ENCODE assay signal across 24 cellular contexts in the genomic region with DNA sequence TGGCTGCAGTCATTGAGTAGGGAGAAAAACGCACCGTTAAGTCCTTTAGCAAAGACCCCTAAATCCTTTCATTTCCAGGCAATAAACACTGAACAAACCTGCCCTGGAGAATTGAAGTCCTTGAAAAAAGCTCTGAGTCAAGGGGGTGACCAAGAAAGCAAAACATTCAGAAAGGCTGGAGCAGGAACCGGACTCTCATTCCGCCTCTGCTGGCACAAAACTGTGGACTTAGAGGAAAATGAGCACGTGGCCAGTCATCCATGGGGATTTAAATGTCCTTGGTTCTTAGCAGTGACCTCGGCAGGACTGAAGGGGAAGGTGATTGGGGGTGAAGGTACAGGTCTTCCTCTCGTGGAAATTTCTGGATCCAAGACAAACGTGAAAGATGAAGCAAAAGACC.
"Had no signal": no experiment of that assay in that cellular context is flagged by ENCODE, and none has a peak within 500 bp of the region (broad histone marks: within the 10 kb centered on the region; RNA-seq: fewer than 3 reads in every experiment).

No MANE protein-coding gene starts in this region.

- H3K4me3 ChIP-seq: body of pancreas, cardiac muscle cell, coronary artery, dorsolateral prefrontal cortex, gastrocnemius medialis, mucosa of descending colon, ovary, right atrium auricular region, thoracic aorta, uterus had no signal

- DNase-seq: activated CD4-positive, alpha-beta T cell treated with anti-CD3 and anti-CD28 coated beads for 48 hours; activated CD4-positive, alpha-beta T cell treated with anti-CD3 and anti-CD28 coated beads, Interleukin-2, amount 50 U/mL, for 48 hours; activated CD8-positive, alpha-beta memory T cell treated with anti-CD3 and anti-CD28 coated beads for 24 hours; activated effector memory CD4-positive, alpha-beta T cell treated with Interleukin-2 at 50 U/mL for 16 hours; activated naive CD4-positive, alpha-beta T cell treated with anti-CD3 and anti-CD28 coated beads for 36 hours; body of pancreas; dorsolateral prefrontal cortex; effector memory CD4-positive, alpha-beta T cell; gastrocnemius medialis; glutamatergic neuron; left ventricle myocardium superior; mucosa of descending colon; ovary; stimulated activated CD4-positive, alpha-beta T cell treated with anti-CD3 and anti-CD28 coated beads, Interleukin-2, amount 100 ng/mL, for 48 hours; stimulated activated naive CD4-positive, alpha-beta T cell treated with Interleukin-2 at 50 U/mL for 16 hours; T-helper 9 cell; uterus; WERI-Rb-1 had no signal

- ATAC-seq: activated CD4-positive, CD25-positive, alpha-beta regulatory T cell treated with anti-CD3 and anti-CD28 coated beads, Interleukin-2, amount 50 U/mL, for 24 hours; body of pancreas; gastrocnemius medialis; left ventricle myocardium superior; mucosa of descending colon; natural killer cell treated with Interleukin-12 subunit alpha and Interleukin-12 subunit beta and Interleukin-15 and Interleukin-18, amount 100 ng/mL, for 72 hours had no signal
